In genomic region chr20:43559147-43559477, GRCh38 we compare ENCODE assay signal across 29 cellular contexts. TPM values are rescaled to one million over a fixed set of nuclear protein-coding genes. Genes with fewer than 3 reads are reported as not detected.
DNase-seq lines count a peak whose midpoint lies in the region; ATAC-seq, FAIRE-seq and TF ChIP-seq lines count a peak whose summit lies in the region.
"Had no signal": no experiment of that assay in that cellular context is flagged by ENCODE, and none has a peak within 500 bp of the region (broad histone marks: within the 10 kb centered on the region; RNA-seq: fewer than 3 reads in every experiment).

No MANE protein-coding gene starts in this region.

- H3K9ac ChIP-seq in astrocyte (ENCODE audit: low read length): no peak overlapping the region
- H3K9ac ChIP-seq: KMS-11 had no signal

- H3K4me1 Mint-ChIP-seq in Caco-2 (ENCODE audit: low read depth, unreplicated experiment) (peaks cover 17% of the 10 kb centered on the region), astrocyte (ENCODE audit: low read depth, unreplicated experiment) (peaks cover 16% of the 10 kb centered on the region)
- H3K4me1 Mint-ChIP-seq: B cell; CD8-positive, alpha-beta memory T cell had no signal

- H3K27ac ChIP-seq in astrocyte (ENCODE audit: low read depth, low read length): no peak overlapping the region
- H3K27ac ChIP-seq in pancreas: peak overlapping the region; percentile 69 to 94 (median 90)
- H3K27ac ChIP-seq: dorsolateral prefrontal cortex, KMS-11, thyroid gland had no signal

- H3K27ac Mint-ChIP-seq in Caco-2 (ENCODE audit: unreplicated experiment) (peak overlapping the region; percentile 10), astrocyte (ENCODE audit: unreplicated experiment) (peak overlapping the region; percentile 4)
- H3K27ac Mint-ChIP-seq: activated naive CD8-positive, alpha-beta T cell treated with anti-CD3 and anti-CD28 coated beads, Interleukin-2, amount 10 ng/mL, durations not matched to agents 7 days and 5 days; B cell; CD8-positive, alpha-beta memory T cell; stimulated activated naive CD8-positive, alpha-beta T cell treated with anti-CD3 and anti-CD28 coated beads, Interleukin-15, Interleukin-2, amounts not matched to agents 100 ng/mL and 50 ng/mL, for 24 hours had no signal

- ATAC-seq in pancreas: no peak
- ATAC-seq: Right ventricle myocardium inferior had no signal

- CTCF ChIA-PET in Caco-2 (lab: Charles Lee): interaction anchor here (0.5 to 1.5 kb wide), 10 partner anchors 9 to 133 kb away, joined by 3 to 32 read pairs (median 5); partner anchors contain the start of gene IFT52

- POLR2A ChIA-PET in Caco-2 (lab: Charles Lee): interaction anchor here (1.0 to 1.5 kb wide), 4 partner anchors 12 to 102 kb away, joined by 4 to 13 read pairs (median 6); partner anchors contain the start of gene IFT52

- H3K79me2 ChIP-seq in astrocyte (ENCODE audit: insufficient read depth, low read length): no peaks in the 10 kb centered on the region

- TSS peak; percentile 74 for BruUV-seq in Caco-2 (replicated peaks; lab: Mats Ljungman, UMichigan)

- no peaks in the 10 kb centered on the region for H3K27me3 ChIP-seq in Caco-2 (replicated peaks; ENCODE audit: control insufficient read depth, insufficient read depth, low read length)
- no peaks in the 10 kb centered on the region for H3K27me3 ChIP-seq in astrocyte (ENCODE audit: insufficient read depth, low read length)
- H3K27me3 ChIP-seq in kidney epithelial cell (ENCODE audit: control insufficient read depth, insufficient read depth, low read length): no peaks in the 10 kb centered on the region
- H3K27me3 ChIP-seq in pancreas: no peaks in the 10 kb centered on the region
- H3K27me3 ChIP-seq: dorsolateral prefrontal cortex, thyroid gland had no signal

- H3K27me3 Mint-ChIP-seq in Caco-2 (ENCODE audit: insufficient read depth, unreplicated experiment): no peaks in the 10 kb centered on the region
- peaks cover 4% of the 10 kb centered on the region for H3K27me3 Mint-ChIP-seq in astrocyte (ENCODE audit: low read depth, unreplicated experiment)
- H3K27me3 Mint-ChIP-seq: activated naive CD8-positive, alpha-beta T cell treated with anti-CD3 and anti-CD28 coated beads, Interleukin-2, amount 10 ng/mL, durations not matched to agents 7 days and 5 days; B cell; stimulated activated naive CD8-positive, alpha-beta T cell treated with anti-CD3 and anti-CD28 coated beads, Interleukin-15, Interleukin-2, amounts not matched to agents 100 ng/mL and 50 ng/mL, for 24 hours had no signal

- no peak overlapping the region for H2AFZ ChIP-seq in astrocyte (ENCODE audit: low read depth, low read length)

- H3K4me2 ChIP-seq in astrocyte (ENCODE audit: low read length): no peak overlapping the region
- H3K4me2 ChIP-seq: KMS-11 had no signal

- DNase-seq in Caco-2 (no peak), astrocyte (ENCODE audit: low read depth) (no peak), kidney epithelial cell (ENCODE audit: low read depth) (no peak), pancreas (no peak), A172 (ENCODE audit: low spot score) (no peak), D341Med (ENCODE audit: low spot score) (no peak), C1 segment of cervical spinal cord (lab: John Stamatoyannopoulos, UW) (no peak), NCI-H1694 treated with DMSO at 0.1 percent for 48 hours (lab: John Stamatoyannopoulos, UW) (no peak)
- DNase-seq: activated CD4-positive, alpha-beta T cell treated with anti-CD3 and anti-CD28 coated beads for 4 hours; activated CD8-positive, alpha-beta memory T cell treated with anti-CD3 and anti-CD28 coated beads for 24 hours; activated gamma-delta T cell; activated naive CD8-positive, alpha-beta T cell treated with anti-CD3 and anti-CD28 coated beads, Interleukin-2, amount 10 ng/mL, durations not matched to agents 7 days and 5 days; activated T-cell treated with anti-CD3 and anti-CD28 coated beads, Interleukin-2, amount 50 U/mL, for 1 hour; CD8-positive, alpha-beta memory T cell; dorsolateral prefrontal cortex; glutamatergic neuron; H9; midbrain; NCI-H1417 treated with DMSO at 0.1 percent for 48 hours; NCI-H2107; NCI-H446; NCI-H774; T-helper 2 cell; thyroid gland had no signal

- H3K4me3 Mint-ChIP-seq in Caco-2 (ENCODE audit: unreplicated experiment) (peak overlapping the region; percentile 15), astrocyte (ENCODE audit: unreplicated experiment) (no peak overlapping the region)
- H3K4me3 Mint-ChIP-seq: activated naive CD8-positive, alpha-beta T cell treated with anti-CD3 and anti-CD28 coated beads, Interleukin-2, amount 10 ng/mL, durations not matched to agents 7 days and 5 days; B cell; CD8-positive, alpha-beta memory T cell; H9; stimulated activated naive CD8-positive, alpha-beta T cell treated with anti-CD3 and anti-CD28 coated beads, Interleukin-15, Interleukin-2, amounts not matched to agents 100 ng/mL and 50 ng/mL, for 24 hours had no signal

- H3K36me3 Mint-ChIP-seq in Caco-2 (ENCODE audit: insufficient read depth, unreplicated experiment): peaks cover 4% of the 10 kb centered on the region
- H3K36me3 Mint-ChIP-seq in astrocyte (ENCODE audit: low read depth, unreplicated experiment): no peaks in the 10 kb centered on the region
- H3K36me3 Mint-ChIP-seq: activated naive CD8-positive, alpha-beta T cell treated with anti-CD3 and anti-CD28 coated beads, Interleukin-2, amount 10 ng/mL, durations not matched to agents 7 days and 5 days; CD8-positive, alpha-beta memory T cell had no signal

- H3K9me3 Mint-ChIP-seq in Caco-2 (ENCODE audit: unreplicated experiment) (no peaks in the 10 kb centered on the region), astrocyte (ENCODE audit: unreplicated experiment) (no peaks in the 10 kb centered on the region)
- H3K9me3 Mint-ChIP-seq: activated naive CD8-positive, alpha-beta T cell treated with anti-CD3 and anti-CD28 coated beads, Interleukin-2, amount 10 ng/mL, durations not matched to agents 7 days and 5 days; CD8-positive, alpha-beta memory T cell; H9; stimulated activated naive CD8-positive, alpha-beta T cell treated with anti-CD3 and anti-CD28 coated beads, Interleukin-15, Interleukin-2, amounts not matched to agents 100 ng/mL and 50 ng/mL, for 24 hours had no signal

- peaks cover 30% of the 10 kb centered on the region for H3K4me1 ChIP-seq in Caco-2
- peaks cover 6% of the 10 kb centered on the region for H3K4me1 ChIP-seq in astrocyte (ENCODE audit: insufficient read depth, low read length)
- peaks cover 22 to 38% (median 29%) of the 10 kb centered on the region in 3 donors for H3K4me1 ChIP-seq in pancreas
- H3K4me1 ChIP-seq: thyroid gland had no signal

- H3K9me3 ChIP-seq in Caco-2 (no peaks in the 10 kb centered on the region), astrocyte (ENCODE audit: insufficient read depth, low read depth, low read length) (no peaks in the 10 kb centered on the region), pancreas (no peaks in the 10 kb centered on the region)
- H3K9me3 ChIP-seq: thyroid gland had no signal

- TF ChIP-seq CTCF in Caco-2 (IDR thresholded peaks at IDR 0.05; ENCODE audit: insufficient read depth in 1 of 2, low read depth in 1 of 2, low read length in 1 of 2, severe bottlenecking in 1 of 2, unreplicated experiment in 1 of 2): no peak
- no peak for TF ChIP-seq CTCF in astrocyte (IDR thresholded peaks at IDR 0.05; ENCODE audit: insufficient read depth, low read depth, low read length)
- no peak for TF ChIP-seq CTCF in kidney epithelial cell (IDR thresholded peaks at IDR 0.05; ENCODE audit: insufficient read depth, low read length, poor library complexity, severe bottlenecking)
- no peak for TF ChIP-seq CTCF in pancreas (IDR thresholded peaks at IDR 0.05)

- H4K20me1 ChIP-seq in astrocyte (ENCODE audit: insufficient read depth, low read length): no peaks in the 10 kb centered on the region

- FAIRE-seq in astrocyte (lab: Jason Lieb, UNC): no peak
- FAIRE-seq in pancreas (lab: Jason Lieb, UNC): no peak
- FAIRE-seq: G401.6 had no signal

- 11 to 15% methylated on average over 3 of the region's 3 CpGs for WGBS in pancreas, 2 donors

- H3K4me3 ChIP-seq in Caco-2 (ENCODE audit: low read depth, low read length): no peak overlapping the region
- no peak overlapping the region for H3K4me3 ChIP-seq in astrocyte (ENCODE audit: insufficient read depth, low read depth, low read length)
- H3K4me3 ChIP-seq in kidney epithelial cell (ENCODE audit: low read depth, low read length): peak overlapping the region; percentile 8
- H3K4me3 ChIP-seq in pancreas: peak overlapping the region; percentile 2 to 34 (median 18)
- H3K4me3 ChIP-seq: dorsolateral prefrontal cortex, thyroid gland had no signal

- H3K36me3 ChIP-seq in Caco-2 (ENCODE audit: control insufficient read depth, insufficient read depth, low read length) (no peaks in the 10 kb centered on the region), astrocyte (ENCODE audit: insufficient read depth, low read length) (no peaks in the 10 kb centered on the region), kidney epithelial cell (ENCODE audit: control insufficient read depth, insufficient read depth, low read length) (no peaks in the 10 kb centered on the region), pancreas (no peaks in the 10 kb centered on the region)
- H3K36me3 ChIP-seq: thyroid gland had no signal

- intact Hi-C loops in Caco-2 (cut with micrococcal nuclease; ENCODE audit: unreplicated experiment): loop anchor here (2.0 to 5.0 kb wide), 2 partner anchors 20 to 133 kb away; no protein-coding TSS in a partner anchor
- intact Hi-C loops in pancreas (cut with DNase I): no loop called here

RNA-seq across cellular contexts. Expression of gene SGK2, which starts 0.3 kb away (rescaled TPM):
- total RNA-seq in Caco-2 (2022) (5.2 and 6.6 TPM in 2 replicates), astrocyte (0.64 and 1.0 TPM in 2 replicates), kidney epithelial cell (0.54 and 1.2 TPM in 2 replicates), pancreas (10 to 100 TPM; 10.8 to 20.0 (median 14.7) TPM)
- 10 to 100 TPM; 12.6 to 21.6 TPM for polyA plus RNA-seq in pancreas
- total RNA-seq in A172 (2014; rRNA removed; shearing (Covaris generic)): not detected in 2 replicates
- total RNA-seq: H9 had no signal
- polyA plus RNA-seq: CD8-positive, alpha-beta memory T cell had no signal

RNA-seq across cellular contexts. Expression of gene IFT52, which starts 31.6 kb away (rescaled TPM):
- total RNA-seq in Caco-2 (2022) (56.1 and 70.5 TPM in 2 replicates), astrocyte (27.0 and 34.8 TPM in 2 replicates), kidney epithelial cell (29.7 and 35.4 TPM in 2 replicates), pancreas (10 to 100 TPM in 5 of 6 donors, 1 to 10 TPM in 1; 7.8 to 14.8 (median 12.7) TPM)
- 10 to 100 TPM in 1 of 2 donors, 1 to 10 TPM in 1; 9.5 to 14.2 TPM for polyA plus RNA-seq in pancreas
- total RNA-seq in A172 (2014; rRNA removed; shearing (Covaris generic)): 43.6 and 53.6 TPM in 2 replicates

RNA-seq across cellular contexts. Expression of gene L3MBTL1, which starts 51.6 kb away (rescaled TPM):
- total RNA-seq in Caco-2 (2022) (8.4 and 11.5 TPM in 2 replicates), astrocyte (8.4 and 13.0 TPM in 2 replicates), kidney epithelial cell (6.0 and 14.6 TPM in 2 replicates), pancreas (10 to 100 TPM in 1 of 6 donors, 1 to 10 TPM in 5; 3.4 to 10.7 (median 5.0) TPM)
- 1 to 10 TPM; 8.4 to 8.7 TPM for polyA plus RNA-seq in pancreas
- 2.4 and 5.0 TPM in 2 replicates for total RNA-seq in A172 (2014; rRNA removed; shearing (Covaris generic))

Comparison
In these comparisons a context has a peak if more than half of its experiments do, and no peak if none do; other contexts are left out.
1. H3K4me3 ChIP-seq: peak in kidney epithelial cell (single experiment) and pancreas (4 of 4); none in Caco-2 (single experiment) and astrocyte (single experiment).